Comparison of ENCODE assay signal across 7 cellular contexts in genomic region chr3:89787995-89788394, GRCh38.
"Had no signal": no experiment of that assay in that cellular context is flagged by ENCODE, and none has a peak within 500 bp of the region (broad histone marks: within the 10 kb centered on the region; RNA-seq: fewer than 3 reads in every experiment).

No MANE protein-coding gene starts in this region.

- ATAC-seq: GM23338 had no signal

- DNase-seq: H9, HCEC 1CT, IMR-90 had no signal

- FAIRE-seq: H1, H54, HTR-8/SVneo had no signal

- H3K27ac Mint-ChIP-seq: GM23338, H9 had no signal

- H3K9me3 Mint-ChIP-seq: GM23338, H9 had no signal

- H3K4me3 Mint-ChIP-seq: GM23338, H9 had no signal

- H3K4me3 ChIP-seq: GM23338 had no signal
